22 cellular contexts compared by ENCODE assay signal in the genomic region with DNA sequence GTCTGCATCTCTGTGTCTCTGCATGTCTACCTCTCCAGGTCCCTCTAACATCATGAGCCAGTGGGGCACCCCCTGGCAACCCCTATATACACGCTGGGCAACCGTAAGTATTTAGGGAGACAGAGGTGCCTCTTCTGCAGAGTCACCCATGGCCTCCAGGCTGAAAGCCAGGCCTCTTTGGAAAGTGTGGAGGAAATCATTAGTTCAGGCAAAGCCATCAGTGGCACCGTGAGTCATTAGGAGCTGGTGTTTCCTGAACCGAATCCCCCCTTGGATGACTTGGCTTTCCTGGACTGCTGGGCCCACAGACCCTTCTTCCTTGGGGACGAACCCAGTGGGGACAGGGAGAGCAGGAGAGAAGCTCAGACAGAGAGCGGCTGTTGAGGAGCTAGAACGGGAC.
"Had no signal": no experiment of that assay in that cellular context is flagged by ENCODE, and none has a peak within 500 bp of the region (broad histone marks: within the 10 kb centered on the region; RNA-seq: fewer than 3 reads in every experiment).

No MANE protein-coding gene starts in this region.

- H3K9me3 ChIP-seq: breast epithelium had no signal

- H3K36me3 ChIP-seq: breast epithelium had no signal

- H3K27ac ChIP-seq: breast epithelium, SK-N-MC, VCaP had no signal

- H3K4me3 ChIP-seq: breast epithelium, SK-N-MC had no signal

- DNase-seq: activated CD4-positive, alpha-beta memory T cell treated with anti-CD3 and anti-CD28 coated beads for 36 hours; activated CD4-positive, alpha-beta T cell treated with anti-CD3 and anti-CD28 coated beads, Interleukin-2, amount 10 ng/mL, durations not matched to agents 7 days and 5 days; activated CD4-positive, CD25-positive, alpha-beta regulatory T cell; activated CD8-positive, alpha-beta memory T cell treated with anti-CD3 and anti-CD28 coated beads for 24 hours; activated gamma-delta T cell; activated naive CD4-positive, alpha-beta T cell treated with anti-CD3 and anti-CD28 coated beads for 36 hours; activated T-cell treated with anti-CD3 and anti-CD28 coated beads, Interleukin-2, amount 50 U/mL, for 48 hours; anterior cingulate cortex; Kasumi-1; NCI-H1092; NCI-H1417; NCI-H1930; NCI-H2171; NCI-H226; NCI-H510A; NCI-H526 treated with DMSO at 0.1 percent for 48 hours; NCI-H82; RPMI8226; T-cell had no signal

- H3K4me1 ChIP-seq: breast epithelium had no signal
